ENCODE assay signal across 18 cellular contexts in the genomic region with DNA sequence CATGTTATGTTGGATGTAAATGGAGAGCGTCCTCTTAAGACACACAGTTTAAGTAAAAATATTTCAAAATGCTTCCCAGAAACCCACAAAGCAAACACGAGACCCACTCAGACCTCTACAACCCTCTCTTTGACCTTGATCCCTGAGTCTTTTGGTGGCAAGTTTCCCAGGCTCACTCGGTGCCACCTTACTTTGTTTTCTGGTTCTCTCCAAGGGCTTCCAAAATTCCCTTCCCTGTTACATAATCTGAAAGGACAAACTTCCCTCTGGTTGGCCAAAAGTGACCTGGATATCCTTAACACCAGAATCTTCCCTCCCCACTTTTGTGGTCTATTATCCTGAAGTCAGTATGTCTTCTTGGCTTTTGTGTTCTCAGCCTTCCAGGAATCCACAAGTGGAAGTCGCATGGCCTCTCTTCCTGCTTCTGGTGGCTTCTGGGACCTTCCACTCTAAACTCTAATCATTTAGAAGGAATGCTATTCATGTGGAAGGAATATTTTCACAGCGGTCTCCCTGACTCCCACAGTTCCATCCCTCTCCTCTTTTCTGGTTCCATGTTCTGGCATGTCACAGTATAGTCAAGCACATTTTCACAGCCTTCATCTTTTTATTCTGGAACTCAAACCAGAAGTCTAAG. TPM values are rescaled to one million over a fixed set of nuclear protein-coding genes. Genes with fewer than 3 reads are reported as not detected.
A peak's percentile ranks its signal among the peaks of the same experiment; 100 is the strongest.
DNase-seq lines count a peak whose midpoint lies in the region; ATAC-seq and TF ChIP-seq lines count a peak whose summit lies in the region.
"Had no signal": no experiment of that assay in that cellular context is flagged by ENCODE, and none has a peak within 500 bp of the region (broad histone marks: within the 10 kb centered on the region; RNA-seq: fewer than 3 reads in every experiment).

No MANE protein-coding gene starts in this region.

- H3K36me3 ChIP-seq in fibroblast of lung (ENCODE audit: control insufficient read depth, insufficient read depth, low read length) (no peaks in the 10 kb centered on the region), neural progenitor cell (no peaks in the 10 kb centered on the region), thyroid gland (no peaks in the 10 kb centered on the region)
- H3K36me3 ChIP-seq: BLaER1 treated with 17β-estradiol and CSF1 and Interleukin-3, amounts not matched to agents 10 nM and 100 nM; MG63 had no signal

- H2AFZ ChIP-seq in fibroblast of lung (ENCODE audit: low read length) (peak overlapping the region; percentile 8), neural progenitor cell (replicated peaks) (no peak overlapping the region)
- H2AFZ ChIP-seq: PC-9 had no signal

- CTCF ChIA-PET in activated CD4-positive, alpha-beta memory T cell treated with anti-CD3 and anti-CD28 coated beads for 36 hours (lab: Charles Lee): no interaction called here
- CTCF ChIA-PET in activated CD4-positive, alpha-beta memory T cell treated with anti-CD3 and anti-CD28 coated beads, Interleukin-2, amount 10 ng/mL, durations not matched to agents 7 days and 5 days (lab: Charles Lee): no interaction called here

- no peak overlapping the region for H3K9ac ChIP-seq in fibroblast of lung (ENCODE audit: insufficient read depth, low read length)
- no peak overlapping the region for H3K9ac ChIP-seq in neural progenitor cell
- H3K9ac ChIP-seq: BLaER1 treated with 17β-estradiol and CSF1 and Interleukin-3, amounts not matched to agents 10 nM and 100 nM had no signal

- intact Hi-C loops in activated CD4-positive, alpha-beta memory T cell treated with anti-CD3 and anti-CD28 coated beads for 36 hours (cut with micrococcal nuclease): no loop called here
- intact Hi-C loops in thyroid gland (cut with DNase I): no loop called here

- H3K4me1 Mint-ChIP-seq in activated CD4-positive, alpha-beta memory T cell treated with anti-CD3 and anti-CD28 coated beads for 36 hours (ENCODE audit: low read depth): no peaks in the 10 kb centered on the region
- H3K4me1 Mint-ChIP-seq in activated CD4-positive, alpha-beta memory T cell treated with anti-CD3 and anti-CD28 coated beads, Interleukin-2, amount 10 ng/mL, durations not matched to agents 7 days and 5 days: no peaks in the 10 kb centered on the region
- no peaks in the 10 kb centered on the region for H3K4me1 Mint-ChIP-seq in neural progenitor cell

- TF ChIP-seq CTCF in fibroblast of lung (conservative IDR thresholded peaks at IDR 0.05 in 1 of 2, IDR thresholded peaks at IDR 0.05 in 1 of 2; ENCODE audit: low read depth in 1 of 2, low read length in 2 of 2): no peak
- TF ChIP-seq CTCF in neural progenitor cell (IDR thresholded peaks at IDR 0.05): no peak
- TF ChIP-seq CTCF in GM20000 (IDR thresholded peaks at IDR 0.05; ENCODE audit: extremely low read depth, missing control alignments): no peak
- no peak for TF ChIP-seq CTCF in thyroid gland (IDR thresholded peaks at IDR 0.05)

- H3K9me3 ChIP-seq in fibroblast of lung (ENCODE audit: control insufficient read depth, insufficient read depth, low read depth, low read length) (no peaks in the 10 kb centered on the region), neural progenitor cell (ENCODE audit: low read depth) (no peaks in the 10 kb centered on the region), thyroid gland (no peaks in the 10 kb centered on the region)
- H3K9me3 ChIP-seq: MG63 had no signal

- H3K4me3 Mint-ChIP-seq in activated CD4-positive, alpha-beta memory T cell treated with anti-CD3 and anti-CD28 coated beads for 36 hours: no peak overlapping the region
- no peak overlapping the region for H3K4me3 Mint-ChIP-seq in activated CD4-positive, alpha-beta memory T cell treated with anti-CD3 and anti-CD28 coated beads, Interleukin-2, amount 10 ng/mL, durations not matched to agents 7 days and 5 days
- no peak overlapping the region for H3K4me3 Mint-ChIP-seq in neural progenitor cell

- no peak for TF ChIP-seq POLR2A in thyroid gland (IDR thresholded peaks at IDR 0.05)

- POLR2A ChIA-PET in activated CD4-positive, alpha-beta memory T cell treated with anti-CD3 and anti-CD28 coated beads for 36 hours (lab: Charles Lee): no interaction called here
- POLR2A ChIA-PET in activated CD4-positive, alpha-beta memory T cell treated with anti-CD3 and anti-CD28 coated beads, Interleukin-2, amount 10 ng/mL, durations not matched to agents 7 days and 5 days (lab: Charles Lee): no interaction called here

- no peaks in the 10 kb centered on the region for H4K20me1 ChIP-seq in fibroblast of lung (ENCODE audit: control insufficient read depth, extremely low read depth, insufficient read depth, low read length)
- H4K20me1 ChIP-seq in neural progenitor cell (ENCODE audit: low read depth): no peaks in the 10 kb centered on the region
- H4K20me1 ChIP-seq: BLaER1 treated with 17β-estradiol and CSF1 and Interleukin-3, amounts not matched to agents 10 nM and 100 nM had no signal

- 59 to 64% methylated on average over 5 of the region's 5 CpGs for WGBS in thyroid gland, 2 donors

- H3K27me3 ChIP-seq in fibroblast of lung (ENCODE audit: control insufficient read depth, insufficient read depth, low read length) (no peaks in the 10 kb centered on the region), neural progenitor cell (no peaks in the 10 kb centered on the region), thyroid gland (no peaks in the 10 kb centered on the region)
- H3K27me3 ChIP-seq: BLaER1 treated with 17β-estradiol and CSF1 and Interleukin-3, amounts not matched to agents 10 nM and 100 nM; MG63 had no signal

- no peaks in the 10 kb centered on the region for H3K79me2 ChIP-seq in fibroblast of lung (ENCODE audit: control insufficient read depth, insufficient read depth, low read length)
- H3K79me2 ChIP-seq in neural progenitor cell (ENCODE audit: low read depth): no peaks in the 10 kb centered on the region

- H3K27ac ChIP-seq in fibroblast of lung (ENCODE audit: insufficient read depth, low read length): no peak overlapping the region
- H3K27ac ChIP-seq in neural progenitor cell: no peak overlapping the region
- H3K27ac ChIP-seq in thyroid gland: no peak overlapping the region
- H3K27ac ChIP-seq: 22Rv1; BLaER1 treated with 17β-estradiol and CSF1 and Interleukin-3, amounts not matched to agents 10 nM and 100 nM; PC-9; SK-N-MC had no signal

- H3K4me1 ChIP-seq in fibroblast of lung (ENCODE audit: control insufficient read depth, extremely low read depth, insufficient read depth, low read length): peaks cover 2% of the 10 kb centered on the region
- no peaks in the 10 kb centered on the region for H3K4me1 ChIP-seq in neural progenitor cell
- peaks cover 0 to 3% of the 10 kb centered on the region in 2 donors for H3K4me1 ChIP-seq in thyroid gland
- H3K4me1 ChIP-seq: BLaER1 treated with 17β-estradiol and CSF1 and Interleukin-3, amounts not matched to agents 10 nM and 100 nM had no signal

- H3K9me3 Mint-ChIP-seq in activated CD4-positive, alpha-beta memory T cell treated with anti-CD3 and anti-CD28 coated beads for 36 hours: no peaks in the 10 kb centered on the region
- no peaks in the 10 kb centered on the region for H3K9me3 Mint-ChIP-seq in activated CD4-positive, alpha-beta memory T cell treated with anti-CD3 and anti-CD28 coated beads, Interleukin-2, amount 10 ng/mL, durations not matched to agents 7 days and 5 days
- H3K9me3 Mint-ChIP-seq in neural progenitor cell: peaks cover 9% of the 10 kb centered on the region

- ATAC-seq in GM21737 (IDR thresholded peaks at IDR 0.05; ENCODE audit: unreplicated experiment): no peak
- ATAC-seq: GM12878 had no signal

- H3F3A ChIP-seq in neural progenitor cell (ENCODE audit: low read depth): no peaks in the 10 kb centered on the region

- H3K4me3 ChIP-seq in fibroblast of lung (replicated peaks in 1 of 4; ENCODE audit: control extremely low read depth in 1 of 4, insufficient read depth in 1 of 4, low read depth in 3 of 4, low read length in 4 of 4): no peak overlapping the region
- H3K4me3 ChIP-seq in neural progenitor cell: no peak overlapping the region
- no peak overlapping the region for H3K4me3 ChIP-seq in thyroid gland (replicated peaks in 1 of 3)
- H3K4me3 ChIP-seq: BLaER1 treated with 17β-estradiol and CSF1 and Interleukin-3, amounts not matched to agents 10 nM and 100 nM; GM12878; MG63; PC-9; SK-N-MC had no signal

- peaks cover 11% of the 10 kb centered on the region for H3K27me3 Mint-ChIP-seq in activated CD4-positive, alpha-beta memory T cell treated with anti-CD3 and anti-CD28 coated beads for 36 hours
- peaks cover 27% of the 10 kb centered on the region for H3K27me3 Mint-ChIP-seq in activated CD4-positive, alpha-beta memory T cell treated with anti-CD3 and anti-CD28 coated beads, Interleukin-2, amount 10 ng/mL, durations not matched to agents 7 days and 5 days
- peaks cover 7% of the 10 kb centered on the region for H3K27me3 Mint-ChIP-seq in neural progenitor cell (ENCODE audit: insufficient read depth, low read depth)

- no peaks in the 10 kb centered on the region for H3K36me3 Mint-ChIP-seq in activated CD4-positive, alpha-beta memory T cell treated with anti-CD3 and anti-CD28 coated beads for 36 hours
- H3K36me3 Mint-ChIP-seq in activated CD4-positive, alpha-beta memory T cell treated with anti-CD3 and anti-CD28 coated beads, Interleukin-2, amount 10 ng/mL, durations not matched to agents 7 days and 5 days (ENCODE audit: low read depth): no peaks in the 10 kb centered on the region
- H3K36me3 Mint-ChIP-seq in neural progenitor cell: no peaks in the 10 kb centered on the region

- no peak for DNase-seq in activated CD4-positive, alpha-beta memory T cell treated with anti-CD3 and anti-CD28 coated beads for 36 hours
- no peak for DNase-seq in activated CD4-positive, alpha-beta memory T cell treated with anti-CD3 and anti-CD28 coated beads, Interleukin-2, amount 10 ng/mL, durations not matched to agents 7 days and 5 days
- DNase-seq in fibroblast of lung (ENCODE audit: low read depth in 2 of 2) (peak in 1 of 2 donors; percentile 63), neural progenitor cell (ENCODE audit: low spot score) (no peak), GM20000 (ENCODE audit: low spot score) (no peak), DMS153 (lab: John Stamatoyannopoulos, UW) (no peak), thyroid gland (no peak)
- DNase-seq: DMS 273 treated with DMSO at 0.1 percent for 48 hours, MG63, NCI-H1105 treated with DMSO at 0.1 percent for 48 hours, NCI-H187, NCI-H446, PC-9 had no signal

- H3K27ac Mint-ChIP-seq in activated CD4-positive, alpha-beta memory T cell treated with anti-CD3 and anti-CD28 coated beads for 36 hours: peak overlapping the region; percentile 43
- no peak overlapping the region for H3K27ac Mint-ChIP-seq in activated CD4-positive, alpha-beta memory T cell treated with anti-CD3 and anti-CD28 coated beads, Interleukin-2, amount 10 ng/mL, durations not matched to agents 7 days and 5 days
- peak overlapping the region; percentile 43 for H3K27ac Mint-ChIP-seq in neural progenitor cell

- H3K4me2 ChIP-seq in fibroblast of lung (ENCODE audit: extremely low read depth, insufficient read depth, low read length) (no peak overlapping the region), neural progenitor cell (no peak overlapping the region)
- H3K4me2 ChIP-seq: BLaER1 treated with 17β-estradiol and CSF1 and Interleukin-3, amounts not matched to agents 10 nM and 100 nM; PC-9 had no signal

RNA-seq across cellular contexts. Expression of a gene that starts 7.5 kb away (rescaled TPM):
- 1 to 10 TPM; 3.9 to 5.4 TPM for total RNA-seq in activated CD4-positive, alpha-beta memory T cell treated with anti-CD3 and anti-CD28 coated beads for 36 hours
- total RNA-seq in activated CD4-positive, alpha-beta memory T cell treated with anti-CD3 and anti-CD28 coated beads, Interleukin-2, amount 10 ng/mL, durations not matched to agents 7 days and 5 days: 1 to 10 TPM in 1 of 2 experiments, under 1 TPM in 1; 0.76 to 1.0 TPM
- total RNA-seq in fibroblast of lung: 82.7 and 125 TPM in 2 replicates
- polyA plus RNA-seq in fibroblast of lung: 98.7 and 128 TPM in 2 replicates
- 98.4 and 101 TPM in 2 replicates for polyA plus RNA-seq in fibroblast of lung (2012)
- 542 and 706 TPM in 2 replicates for polyA minus RNA-seq in fibroblast of lung (ENCODE audit: low replicate concordance)
- 47.9 and 54.6 TPM in 2 replicates for total RNA-seq in neural progenitor cell (ENCODE audit: low replicate concordance)
- total RNA-seq in thyroid gland: 10 to 100 TPM; 16.9 to 23.5 (median 20.8) TPM
